In the genomic region with DNA sequence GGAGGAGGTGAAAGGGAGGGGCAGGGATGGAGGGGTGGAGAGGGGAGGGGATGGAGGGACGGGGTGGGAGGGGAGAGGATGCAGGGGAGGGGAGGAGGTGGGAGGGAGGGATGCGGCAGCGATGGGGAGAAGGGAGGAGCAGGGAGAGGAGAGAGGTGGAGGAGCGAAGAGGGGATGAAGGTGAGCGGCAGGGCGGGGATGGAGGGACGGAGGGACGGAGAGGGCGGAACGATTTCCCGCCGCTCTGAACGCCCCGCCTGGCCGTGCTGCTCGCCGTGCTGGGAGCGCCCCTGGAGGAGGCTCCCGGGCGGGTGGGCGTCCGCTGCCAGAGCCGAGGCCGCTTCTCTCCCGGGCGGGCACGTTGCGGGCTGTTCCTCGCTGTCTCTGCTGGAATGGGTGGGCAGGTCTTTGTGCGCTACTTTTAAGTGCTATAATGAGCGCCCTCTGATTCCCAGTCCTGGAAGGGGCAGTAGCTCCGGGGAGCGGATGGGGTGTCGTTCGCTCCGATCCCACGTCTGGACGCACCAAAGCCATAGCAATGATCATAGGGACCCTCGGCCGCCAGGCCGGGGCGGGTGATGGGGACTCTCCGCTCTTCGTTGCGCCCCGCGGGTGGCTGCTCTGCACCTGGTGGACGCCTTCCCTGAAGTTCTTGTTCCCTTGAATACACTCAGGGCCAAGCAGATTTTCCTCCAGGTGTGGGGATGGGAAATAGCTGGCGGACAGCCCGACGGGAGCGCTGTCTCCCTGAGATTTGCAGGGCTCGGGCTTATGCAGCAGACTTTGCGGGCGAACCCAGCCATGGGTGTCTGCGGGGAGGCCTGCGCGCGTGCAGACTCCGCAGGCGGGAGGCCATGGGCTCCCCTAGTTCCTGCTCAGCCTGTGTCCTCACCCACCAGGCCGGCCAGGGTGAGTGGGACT, we compare ENCODE assay signal across 1 cellular context.
TF ChIP-seq lines count a peak whose summit lies in the region.

No MANE protein-coding gene starts in this region.

TF ChIP-seq in HEK293, 187 proteins besides CTCF, POLR2A, EP300 and RAD21 (continued from another document):
- TF ChIP-seq, protein P1, sequence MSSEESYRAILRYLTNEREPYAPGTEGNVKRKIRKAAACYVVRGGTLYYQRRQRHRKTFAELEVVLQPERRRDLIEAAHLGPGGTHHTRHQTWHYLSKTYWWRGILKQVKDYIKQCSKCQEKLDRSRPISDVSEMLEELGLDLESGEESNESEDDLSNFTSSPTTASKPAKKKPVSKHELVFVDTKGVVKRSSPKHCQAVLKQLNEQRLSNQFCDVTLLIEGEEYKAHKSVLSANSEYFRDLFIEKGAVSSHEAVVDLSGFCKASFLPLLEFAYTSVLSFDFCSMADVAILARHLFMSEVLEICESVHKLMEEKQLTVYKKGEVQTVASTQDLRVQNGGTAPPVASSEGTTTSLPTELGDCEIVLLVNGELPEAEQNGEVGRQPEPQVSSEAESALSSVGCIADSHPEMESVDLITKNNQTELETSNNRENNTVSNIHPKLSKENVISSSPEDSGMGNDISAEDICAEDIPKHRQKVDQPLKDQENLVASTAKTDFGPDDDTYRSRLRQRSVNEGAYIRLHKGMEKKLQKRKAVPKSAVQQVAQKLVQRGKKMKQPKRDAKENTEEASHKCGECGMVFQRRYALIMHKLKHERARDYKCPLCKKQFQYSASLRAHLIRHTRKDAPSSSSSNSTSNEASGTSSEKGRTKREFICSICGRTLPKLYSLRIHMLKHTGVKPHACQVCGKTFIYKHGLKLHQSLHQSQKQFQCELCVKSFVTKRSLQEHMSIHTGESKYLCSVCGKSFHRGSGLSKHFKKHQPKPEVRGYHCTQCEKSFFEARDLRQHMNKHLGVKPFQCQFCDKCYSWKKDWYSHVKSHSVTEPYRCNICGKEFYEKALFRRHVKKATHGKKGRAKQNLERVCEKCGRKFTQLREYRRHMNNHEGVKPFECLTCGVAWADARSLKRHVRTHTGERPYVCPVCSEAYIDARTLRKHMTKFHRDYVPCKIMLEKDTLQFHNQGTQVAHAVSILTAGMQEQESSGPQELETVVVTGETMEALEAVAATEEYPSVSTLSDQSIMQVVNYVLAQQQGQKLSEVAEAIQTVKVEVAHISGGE (tag by site-specific recombination; conservative IDR thresholded peaks at IDR 0.05; ENCODE audit: low read depth): no peak
